In the genomic region with DNA sequence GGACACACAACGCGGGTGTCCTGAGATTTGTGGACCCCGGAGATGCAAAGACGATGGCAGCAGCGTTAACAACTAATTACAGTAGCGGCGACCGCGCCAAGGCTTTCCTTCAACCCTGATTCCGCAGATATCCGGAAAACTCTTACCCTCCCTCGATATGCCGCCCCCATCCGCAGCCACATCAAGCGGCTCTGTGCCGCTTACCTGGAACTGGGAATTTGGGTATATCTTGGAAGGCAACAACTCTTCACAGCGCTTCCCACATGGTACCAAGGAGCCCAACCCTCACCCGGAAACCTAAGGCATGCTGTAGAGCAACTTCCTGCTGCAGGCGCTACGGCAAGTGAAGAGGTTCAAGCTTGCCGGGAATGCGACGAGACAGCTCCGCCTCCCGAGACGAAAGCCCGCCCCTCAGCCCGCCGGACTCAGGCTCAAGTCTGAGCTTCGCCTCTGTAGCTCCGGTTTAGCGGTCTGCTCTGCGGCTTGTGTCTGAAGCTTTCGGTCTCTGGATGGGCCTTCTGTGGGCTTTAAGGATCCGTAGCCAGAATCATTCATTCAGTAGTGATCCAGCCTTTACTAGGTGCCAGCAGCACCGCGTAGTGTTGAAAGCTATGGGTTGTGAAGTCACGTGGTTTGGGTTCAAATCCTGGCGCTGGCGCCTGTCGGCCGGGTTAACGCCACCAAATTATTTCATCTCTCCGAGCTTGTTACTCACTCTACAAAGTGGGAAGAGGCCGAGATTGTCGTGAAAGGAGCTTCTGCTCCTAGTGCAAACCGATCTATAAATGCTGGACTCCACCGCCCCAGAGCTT, we compare ENCODE assay signal across 8 cellular contexts. TPM values are rescaled to one million over a fixed set of nuclear protein-coding genes. Genes with fewer than 3 reads are reported as not detected.
A peak's percentile ranks its signal among the peaks of the same experiment; 100 is the strongest.
DNase-seq lines count a peak whose midpoint lies in the region; TF ChIP-seq lines count a peak whose summit lies in the region.

A gene with protein sequence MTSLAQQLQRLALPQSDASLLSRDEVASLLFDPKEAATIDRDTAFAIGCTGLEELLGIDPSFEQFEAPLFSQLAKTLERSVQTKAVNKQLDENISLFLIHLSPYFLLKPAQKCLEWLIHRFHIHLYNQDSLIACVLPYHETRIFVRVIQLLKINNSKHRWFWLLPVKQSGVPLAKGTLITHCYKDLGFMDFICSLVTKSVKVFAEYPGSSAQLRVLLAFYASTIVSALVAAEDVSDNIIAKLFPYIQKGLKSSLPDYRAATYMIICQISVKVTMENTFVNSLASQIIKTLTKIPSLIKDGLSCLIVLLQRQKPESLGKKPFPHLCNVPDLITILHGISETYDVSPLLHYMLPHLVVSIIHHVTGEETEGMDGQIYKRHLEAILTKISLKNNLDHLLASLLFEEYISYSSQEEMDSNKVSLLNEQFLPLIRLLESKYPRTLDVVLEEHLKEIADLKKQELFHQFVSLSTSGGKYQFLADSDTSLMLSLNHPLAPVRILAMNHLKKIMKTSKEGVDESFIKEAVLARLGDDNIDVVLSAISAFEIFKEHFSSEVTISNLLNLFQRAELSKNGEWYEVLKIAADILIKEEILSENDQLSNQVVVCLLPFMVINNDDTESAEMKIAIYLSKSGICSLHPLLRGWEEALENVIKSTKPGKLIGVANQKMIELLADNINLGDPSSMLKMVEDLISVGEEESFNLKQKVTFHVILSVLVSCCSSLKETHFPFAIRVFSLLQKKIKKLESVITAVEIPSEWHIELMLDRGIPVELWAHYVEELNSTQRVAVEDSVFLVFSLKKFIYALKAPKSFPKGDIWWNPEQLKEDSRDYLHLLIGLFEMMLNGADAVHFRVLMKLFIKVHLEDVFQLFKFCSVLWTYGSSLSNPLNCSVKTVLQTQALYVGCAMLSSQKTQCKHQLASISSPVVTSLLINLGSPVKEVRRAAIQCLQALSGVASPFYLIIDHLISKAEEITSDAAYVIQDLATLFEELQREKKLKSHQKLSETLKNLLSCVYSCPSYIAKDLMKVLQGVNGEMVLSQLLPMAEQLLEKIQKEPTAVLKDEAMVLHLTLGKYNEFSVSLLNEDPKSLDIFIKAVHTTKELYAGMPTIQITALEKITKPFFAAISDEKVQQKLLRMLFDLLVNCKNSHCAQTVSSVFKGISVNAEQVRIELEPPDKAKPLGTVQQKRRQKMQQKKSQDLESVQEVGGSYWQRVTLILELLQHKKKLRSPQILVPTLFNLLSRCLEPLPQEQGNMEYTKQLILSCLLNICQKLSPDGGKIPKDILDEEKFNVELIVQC (N-terminal part only) (minus strand): TSS at position 299 of the 812 bp plus-strand sequence. CDS start 421 bp downstream, outside the sequence.

- H3K9ac ChIP-seq in SK-N-MC (ENCODE audit: insufficient read length), result peak within 1 kb of the TSS; percentile 87

- H3K9me3 Mint-ChIP-seq in HFFc6, result no peaks in the 10 kb centered on the region
- no peaks in the 10 kb centered on the region for H3K9me3 Mint-ChIP-seq in activated naive CD4-positive, alpha-beta T cell treated with anti-CD3 and anti-CD28 coated beads, Interleukin-2, amount 10 ng/mL, durations not matched to agents 7 days and 5 days

- TF ChIP-seq CTCF in HFFc6 (IDR thresholded peaks at IDR 0.05) (no peak), NB4 (IDR thresholded peaks at IDR 0.05; ENCODE audit: low read depth, low read length) (no peak)

- no peaks in the 10 kb centered on the region; the same call in none of the 2 replicates for H3K27me3 Mint-ChIP-seq in HFFc6 (ENCODE audit: insufficient read depth)
- peaks cover 22% of the 10 kb centered on the region for H3K27me3 Mint-ChIP-seq in activated naive CD4-positive, alpha-beta T cell treated with anti-CD3 and anti-CD28 coated beads, Interleukin-2, amount 10 ng/mL, durations not matched to agents 7 days and 5 days

- peak within 1 kb of the TSS; percentile 91 for H3K27ac Mint-ChIP-seq in HFFc6
- peak within 1 kb of the TSS; percentile 96 for H3K27ac Mint-ChIP-seq in activated naive CD4-positive, alpha-beta T cell treated with anti-CD3 and anti-CD28 coated beads, Interleukin-2, amount 10 ng/mL, durations not matched to agents 7 days and 5 days

- TF ChIP-seq POLR2A in NB4 (IDR thresholded peaks at IDR 0.05; ENCODE audit: extremely low read depth, insufficient read length), result peak; percentile 69

- peaks cover 10% of the 10 kb centered on the region for H3K36me3 Mint-ChIP-seq in HFFc6 (ENCODE audit: low read depth)
- H3K36me3 Mint-ChIP-seq in activated naive CD4-positive, alpha-beta T cell treated with anti-CD3 and anti-CD28 coated beads, Interleukin-2, amount 10 ng/mL, durations not matched to agents 7 days and 5 days, result peaks cover 15% of the 10 kb centered on the region

- H3K9me3 ChIP-seq in SK-N-MC (ENCODE audit: low read depth, low read length), result no peaks in the 10 kb centered on the region

- H3K27ac ChIP-seq in SK-N-MC, result peak within 1 kb of the TSS; percentile 87

- H3K4me1 Mint-ChIP-seq in HFFc6 (ENCODE audit: low read depth), result peaks cover 16% of the 10 kb centered on the region
- peaks cover 31% of the 10 kb centered on the region for H3K4me1 Mint-ChIP-seq in activated naive CD4-positive, alpha-beta T cell treated with anti-CD3 and anti-CD28 coated beads, Interleukin-2, amount 10 ng/mL, durations not matched to agents 7 days and 5 days

- peaks cover 37% of the 10 kb centered on the region for H3K36me3 ChIP-seq in SK-N-MC (ENCODE audit: insufficient read depth, low read length)

- peak within 1 kb of the TSS; percentile 84 for H3K4me3 ChIP-seq in NB4 (ENCODE audit: low read depth, low read length)
- peak within 1 kb of the TSS; percentile 84 for H3K4me3 ChIP-seq in SK-N-MC

- H3K4me3 Mint-ChIP-seq in HFFc6, result peak within 1 kb of the TSS; percentile 99
- peak within 1 kb of the TSS; percentile 99 for H3K4me3 Mint-ChIP-seq in activated naive CD4-positive, alpha-beta T cell treated with anti-CD3 and anti-CD28 coated beads, Interleukin-2, amount 10 ng/mL, durations not matched to agents 7 days and 5 days

- CTCF ChIA-PET in activated naive CD4-positive, alpha-beta T cell treated with anti-CD3 and anti-CD28 coated beads, Interleukin-2, amount 10 ng/mL, durations not matched to agents 7 days and 5 days (lab: Charles Lee), result interaction anchor here (0.6 to 2.7 kb wide), 5 partner anchors 181 to 644 kb away, joined by 3 to 9 read pairs (median 4); a partner anchor contains a TSS

- DNase-seq in GM04503 (ENCODE audit: low read depth) (peak; percentile 82), HFFc6 (peak; percentile 96), NB4 (ENCODE audit: low read depth) (peak; percentile 95), SK-N-MC (ENCODE audit: low read depth, low spot score) (peak; percentile 77), germinal center (ENCODE audit: low spot score) (peak; percentile 83), non-pigmented ciliary epithelial cell (ENCODE audit: low read depth) (peak; percentile 88), superior temporal gyrus (ENCODE audit: extremely low spot score) (peak; percentile 97)
- peak; percentile 91 for DNase-seq in activated naive CD4-positive, alpha-beta T cell treated with anti-CD3 and anti-CD28 coated beads, Interleukin-2, amount 10 ng/mL, durations not matched to agents 7 days and 5 days

RNA-seq across cellular contexts. Expression of the gene that starts here (rescaled TPM):
- total RNA-seq in HFFc6 (2021; fragmentation: NEBNext Ultra II Directional; extraction: Animal tissue kit (Norgen Biotek cat#: 25700)), result 10 to 100 TPM; 34.5 to 43.6 (median 39.2) TPM

Comparison
In these comparisons a context has a peak if more than half of its experiments do, and no peak if none do; other contexts are left out.
1. Peak in every context shown above with its lines: DNase-seq, H3K4me3 ChIP-seq and H3K27ac ChIP-seq.